ENCODE assay signal across 1 cellular context in genomic region chr14:22599349-22599748, GRCh38.
TF ChIP-seq lines count a peak whose summit lies in the region.

No MANE protein-coding gene starts in this region.

TF ChIP-seq in endothelial cell of umbilical vein, 7 proteins besides CTCF, POLR2A, EP300 and RAD21:
- TF ChIP-seq MYC (IDR thresholded peaks at IDR 0.05; ENCODE audit: low read depth, low read length) (no peak), FOS (IDR thresholded peaks at IDR 0.05; ENCODE audit: borderline replicate concordance, insufficient read depth, low read length) (no peak), MAX (IDR thresholded peaks at IDR 0.05; ENCODE audit: insufficient read depth, insufficient read length) (no peak), EZH2 (IDR thresholded peaks at IDR 0.05; ENCODE audit: borderline replicate concordance, low read depth, low read length, severe bottlenecking) (no peak), JUN (IDR thresholded peaks at IDR 0.05; ENCODE audit: borderline replicate concordance, insufficient read depth, insufficient read length, low read depth) (no peak), POLR2AphosphoS5 (IDR thresholded peaks at IDR 0.05; ENCODE audit: insufficient read depth, low read depth, low read length) (no peak), GATA2 (IDR thresholded peaks at IDR 0.05; ENCODE audit: insufficient read depth, insufficient read length, low read depth, low read length) (no peak)
